In the genomic region with DNA sequence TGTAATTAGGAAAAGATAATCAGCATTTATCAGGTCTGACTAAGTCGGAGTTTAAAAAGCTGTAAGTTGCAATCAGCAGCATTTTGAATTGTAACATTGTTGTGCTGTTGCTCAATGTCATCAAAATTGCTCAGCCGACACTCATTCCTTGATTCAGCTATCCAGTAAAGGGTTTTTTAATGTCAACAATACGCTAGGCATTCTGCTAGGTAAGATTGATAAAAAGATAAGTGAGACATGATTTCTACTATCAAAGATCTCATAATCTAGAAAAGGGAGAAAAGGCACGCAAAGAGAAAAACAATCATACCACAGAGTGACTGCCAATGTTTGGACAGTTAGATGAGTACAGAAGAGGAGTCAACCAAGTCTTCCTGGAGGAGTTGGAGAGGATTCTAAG, we compare ENCODE assay signal across 28 cellular contexts.
"Had no signal": no experiment of that assay in that cellular context is flagged by ENCODE, and none has a peak within 500 bp of the region (broad histone marks: within the 10 kb centered on the region; RNA-seq: fewer than 3 reads in every experiment).

No MANE protein-coding gene starts in this region.

- H3K36me3 Mint-ChIP-seq: activated CD8-positive, alpha-beta memory T cell treated with anti-CD3 and anti-CD28 coated beads, Interleukin-2, amount 10 ng/mL, durations not matched to agents 7 days and 5 days; activated naive CD4-positive, alpha-beta T cell treated with anti-CD3 and anti-CD28 coated beads, Interleukin-2, amount 50 U/mL, for 24 hours; T-cell had no signal

- H3K4me1 ChIP-seq: ascending aorta, body of pancreas had no signal

- H3K4me3 ChIP-seq: ascending aorta, body of pancreas, cardiac muscle cell, PC-9 had no signal

- ATAC-seq: activated CD4-positive, alpha-beta T cell treated with anti-CD3 and anti-CD28 coated beads for 36 hours; activated CD8-positive, alpha-beta memory T cell treated with anti-CD3 and anti-CD28 coated beads, Interleukin-2, amount 10 ng/mL, durations not matched to agents 7 days and 5 days; activated CD8-positive, alpha-beta T cell treated with anti-CD3 and anti-CD28 coated beads, Interleukin-2, amount 10 ng/mL, durations not matched to agents 7 days and 5 days; body of pancreas; T-cell had no signal

- H3K9me3 ChIP-seq: ascending aorta, body of pancreas had no signal

- H3K4me1 Mint-ChIP-seq: activated CD4-positive, alpha-beta T cell treated with anti-CD3 and anti-CD28 coated beads for 36 hours; activated CD8-positive, alpha-beta memory T cell treated with anti-CD3 and anti-CD28 coated beads, Interleukin-2, amount 10 ng/mL, durations not matched to agents 7 days and 5 days; activated naive CD4-positive, alpha-beta T cell treated with anti-CD3 and anti-CD28 coated beads, Interleukin-2, amount 50 U/mL, for 24 hours; T-cell had no signal

- H2AFZ ChIP-seq: PC-9 had no signal

- H3K27me3 ChIP-seq: ascending aorta, body of pancreas, cardiac muscle cell had no signal

- H3K4me3 Mint-ChIP-seq: activated CD4-positive, alpha-beta T cell treated with anti-CD3 and anti-CD28 coated beads for 36 hours; activated CD8-positive, alpha-beta memory T cell treated with anti-CD3 and anti-CD28 coated beads, Interleukin-2, amount 10 ng/mL, durations not matched to agents 7 days and 5 days; activated CD8-positive, alpha-beta T cell treated with anti-CD3 and anti-CD28 coated beads, Interleukin-2, amount 10 ng/mL, durations not matched to agents 7 days and 5 days; activated naive CD4-positive, alpha-beta T cell treated with anti-CD3 and anti-CD28 coated beads, Interleukin-2, amount 50 U/mL, for 24 hours; activated T-cell treated with anti-CD3 and anti-CD28 coated beads, Interleukin-2, amount 50 U/mL, for 24 hours; activated T-helper 1 cell treated with anti-CD3 and anti-CD28 coated beads, Interleukin-12 subunit alpha, Interleukin-12 subunit beta, Interleukin-2, Interleukin-4 antibody, amounts not matched to agents 30 ng/mL and 10 ng/mL and 1 ng/mL, durations not matched to agents 14 hours and 24 hours and 36 hours; T-cell had no signal

- H3K27ac ChIP-seq: ascending aorta, body of pancreas, cardiac muscle cell, PC-9, VCaP had no signal

- H3K27ac Mint-ChIP-seq: activated CD4-positive, alpha-beta T cell treated with anti-CD3 and anti-CD28 coated beads for 36 hours; activated CD8-positive, alpha-beta memory T cell treated with anti-CD3 and anti-CD28 coated beads, Interleukin-2, amount 10 ng/mL, durations not matched to agents 7 days and 5 days; activated CD8-positive, alpha-beta T cell treated with anti-CD3 and anti-CD28 coated beads, Interleukin-2, amount 10 ng/mL, durations not matched to agents 7 days and 5 days; activated naive CD4-positive, alpha-beta T cell treated with anti-CD3 and anti-CD28 coated beads, Interleukin-2, amount 50 U/mL, for 24 hours; activated T-cell treated with anti-CD3 and anti-CD28 coated beads, Interleukin-2, amount 50 U/mL, for 24 hours; activated T-helper 1 cell treated with anti-CD3 and anti-CD28 coated beads, Interleukin-12 subunit alpha, Interleukin-12 subunit beta, Interleukin-2, Interleukin-4 antibody, amounts not matched to agents 30 ng/mL and 10 ng/mL and 1 ng/mL, durations not matched to agents 14 hours and 24 hours and 36 hours; T-cell had no signal

- H3K27me3 Mint-ChIP-seq: activated CD4-positive, alpha-beta T cell treated with anti-CD3 and anti-CD28 coated beads for 36 hours; activated CD8-positive, alpha-beta memory T cell treated with anti-CD3 and anti-CD28 coated beads, Interleukin-2, amount 10 ng/mL, durations not matched to agents 7 days and 5 days; activated naive CD4-positive, alpha-beta T cell treated with anti-CD3 and anti-CD28 coated beads, Interleukin-2, amount 50 U/mL, for 24 hours; activated T-cell treated with anti-CD3 and anti-CD28 coated beads, Interleukin-2, amount 50 U/mL, for 24 hours; T-cell had no signal

- DNase-seq: activated CD4-positive, alpha-beta T cell treated with anti-CD3 and anti-CD28 coated beads for 36 hours; activated CD4-positive, CD25-positive, alpha-beta regulatory T cell; activated CD8-positive, alpha-beta memory T cell treated with anti-CD3 and anti-CD28 coated beads, Interleukin-2, amount 10 ng/mL, durations not matched to agents 7 days and 5 days; activated CD8-positive, alpha-beta T cell treated with anti-CD3 and anti-CD28 coated beads, Interleukin-2, amount 10 ng/mL, durations not matched to agents 7 days and 5 days; activated effector memory CD4-positive, alpha-beta T cell treated with Interleukin-2 at 50 U/mL for 16 hours; activated naive CD4-positive, alpha-beta T cell; activated T-cell treated with anti-CD3 and anti-CD28 coated beads, Interleukin-2, amount 50 U/mL, for 24 hours; amniotic stem cell; body of pancreas; MM.1S; NCI-H1105; NCI-H1436; NCI-H1694 treated with DMSO at 0.1 percent for 48 hours; NCI-H2029 treated with DMSO at 0.1 percent for 48 hours; NCI-H345; NCI-H510A treated with DMSO at 0.1 percent for 48 hours; NCI-H69; NK-92 treated with Interleukin-12 subunit alpha and Interleukin-12 subunit beta, amount 100 ng/mL, for 24 hours; PC-9; SHP77 treated with DMSO at 0.1 percent for 48 hours; T-cell; T-helper 2 cell; T1000 had no signal

- H3K36me3 ChIP-seq: ascending aorta, cardiac muscle cell had no signal

- H3K4me2 ChIP-seq: PC-9 had no signal
